9 cellular contexts compared by ENCODE assay signal in genomic region chrX:118807151-118808017, GRCh38. TPM values are rescaled to one million over a fixed set of nuclear protein-coding genes. Genes with fewer than 3 reads are reported as not detected.
DNase-seq lines count a peak whose midpoint lies in the region; ATAC-seq, FAIRE-seq and TF ChIP-seq lines count a peak whose summit lies in the region.
"Had no signal": no experiment of that assay in that cellular context is flagged by ENCODE, and none has a peak within 500 bp of the region (broad histone marks: within the 10 kb centered on the region; RNA-seq: fewer than 3 reads in every experiment).

No MANE protein-coding gene starts in this region.

- H3K27me3 Mint-ChIP-seq in T-helper 17 cell (peaks cover 20% of the 10 kb centered on the region), memory B cell (peaks cover 5% of the 10 kb centered on the region)

- H3K9me3 ChIP-seq in A673 (ENCODE audit: low read depth, low read length, poor library complexity, severe bottlenecking): no peaks in the 10 kb centered on the region
- H3K9me3 ChIP-seq in T-helper 17 cell (ENCODE audit: control insufficient read depth, low read length, poor library complexity, severe bottlenecking): no peaks in the 10 kb centered on the region
- H3K9me3 ChIP-seq in tibial artery: no peaks in the 10 kb centered on the region

- CTCF ChIA-PET in A673 (lab: Charles Lee): interaction anchor here (1.1 to 1.3 kb wide), 3 partner anchors 163 to 181 kb away, joined by 3 to 4 read pairs (median 4); no protein-coding TSS in a partner anchor

- DNase-seq in A673 (ENCODE audit: low spot score): peak; percentile 65
- DNase-seq in GM12892 (ENCODE audit: insufficient read length): no peak
- peak; percentile 23 for DNase-seq in NCI-H1105 (lab: John Stamatoyannopoulos, UW)
- DNase-seq in T-helper 17 cell: no peak
- DNase-seq in dermis microvascular lymphatic vessel endothelial cell (ENCODE audit: low read depth in 2 of 2): peak; percentile 31 to 51
- DNase-seq in memory B cell (ENCODE audit: low spot score in 2 of 2): peak in 1 of 2 donors; percentile 28
- DNase-seq in tibial artery: peak in 1 of 2 donors; percentile 68
- DNase-seq in middle frontal gyrus (ENCODE audit: extremely low spot score, low spot score): no peak

- intact Hi-C loops in A673 (cut with micrococcal nuclease; ENCODE audit: unreplicated experiment) (loop anchor here (1.0 to 5.0 kb wide), 3 partner anchors 45 to 203 kb away; no protein-coding TSS in a partner anchor), tibial artery (cut with DNase I; ENCODE audit: low total_unique reads) (loop anchor here (10.0 kb wide), 1 partner anchor 203 kb away; no protein-coding TSS in a partner anchor)

- H3K36me3 Mint-ChIP-seq in T-helper 17 cell (ENCODE audit: low read depth) (no peaks in the 10 kb centered on the region), memory B cell (no peaks in the 10 kb centered on the region)

- H3K27ac Mint-ChIP-seq in T-helper 17 cell (no peak overlapping the region), memory B cell (no peak overlapping the region)
- H3K27ac Mint-ChIP-seq: effector memory CD8-positive, alpha-beta T cell had no signal

- FAIRE-seq in GM12892 (lab: Jason Lieb, UNC): peak; percentile 60

- no peak overlapping the region for H3K4me3 Mint-ChIP-seq in T-helper 17 cell
- H3K4me3 Mint-ChIP-seq in memory B cell: no peak overlapping the region
- H3K4me3 Mint-ChIP-seq: effector memory CD8-positive, alpha-beta T cell had no signal

- H3K36me3 ChIP-seq in A673 (ENCODE audit: insufficient read depth, low read length, poor library complexity, severe bottlenecking): no peaks in the 10 kb centered on the region
- no peaks in the 10 kb centered on the region for H3K36me3 ChIP-seq in tibial artery

- ATAC-seq in T-helper 17 cell (peak; percentile 60), memory B cell (ENCODE audit: low read depth) (peak; percentile 67)
- ATAC-seq: effector memory CD8-positive, alpha-beta T cell had no signal

- H3K4me3 ChIP-seq in A673 (ENCODE audit: low read depth, low read length, poor library complexity, severe bottlenecking) (no peak overlapping the region), tibial artery (no peak overlapping the region)

- POLR2A ChIA-PET in A673 (lab: Charles Lee; ENCODE audit: low non-redundant PET): no interaction called here

- peak; percentile 70 for TF ChIP-seq CTCF in A673 (conservative IDR thresholded peaks at IDR 0.05; ENCODE audit: low read depth, low read length)
- peak; percentile 62 to 67 for TF ChIP-seq CTCF in tibial artery (IDR thresholded peaks at IDR 0.05)

- H3K4me1 Mint-ChIP-seq in T-helper 17 cell: no peaks in the 10 kb centered on the region
- peaks cover 6% of the 10 kb centered on the region for H3K4me1 Mint-ChIP-seq in memory B cell

- H3K27me3 ChIP-seq in A673 (replicated peaks; ENCODE audit: insufficient read depth, low read depth, low read length, poor library complexity) (no peaks in the 10 kb centered on the region), tibial artery (no peaks in the 10 kb centered on the region)

- H3K27ac ChIP-seq in A673 (ENCODE audit: low read depth, low read length, poor library complexity, severe bottlenecking) (no peak overlapping the region), tibial artery (no peak overlapping the region)

- TF ChIP-seq POLR2A in GM12892 (IDR thresholded peaks at IDR 0.05; ENCODE audit: low read depth, low read length): no peak

- H3K9me3 Mint-ChIP-seq in memory B cell: no peaks in the 10 kb centered on the region
- H3K9me3 Mint-ChIP-seq: effector memory CD8-positive, alpha-beta T cell had no signal

- H3K4me1 ChIP-seq in A673 (ENCODE audit: insufficient read depth, low read length, poor library complexity, severe bottlenecking): no peaks in the 10 kb centered on the region
- H3K4me1 ChIP-seq in tibial artery: peaks cover 0 to 3% (median 1%) of the 10 kb centered on the region in 4 donors

- BruUV-seq in A673 (replicated peaks; lab: Mats Ljungman, UMichigan): no TSS peak

RNA-seq across cellular contexts. Expression of gene ZCCHC12, which starts 16.2 kb away (rescaled TPM):
- total RNA-seq in A673 (2021) (1.2 TPM in 2 replicates), T-helper 17 cell (not detected), dermis microvascular lymphatic vessel endothelial cell (under 0.01 TPM in 1 of 2 replicates, not detected in the other)
- polyA plus RNA-seq in GM12892 (2012; ENCODE audit: missing spikeins): not detected

Comparison
In these comparisons a context has a peak if more than half of its experiments do, and no peak if none do; other contexts are left out.
1. DNase-seq: peak in A673 (single experiment), NCI-H1105 (single experiment) and dermis microvascular lymphatic vessel endothelial cell (2 of 2); none in GM12892 (single experiment), T-helper 17 cell (0 of 3) and middle frontal gyrus (single experiment).